33 cellular contexts compared by ENCODE assay signal in genomic region chr7:157757211-157757610, GRCh38.
"Had no signal": no experiment of that assay in that cellular context is flagged by ENCODE, and none has a peak within 500 bp of the region (broad histone marks: within the 10 kb centered on the region; RNA-seq: fewer than 3 reads in every experiment).

No MANE protein-coding gene starts in this region.

- H3K4me3 ChIP-seq: body of pancreas, breast epithelium had no signal

- H3K9ac ChIP-seq: KMS-11 had no signal

- H3K4me1 ChIP-seq: body of pancreas, breast epithelium had no signal

- FAIRE-seq: astrocyte had no signal

- H3K9me3 ChIP-seq: body of pancreas had no signal

- H3K9me3 Mint-ChIP-seq: activated B cell treated with CpG ODN at 0.5 μM for 24 hours; activated CD8-positive, alpha-beta T cell treated with anti-CD3 and anti-CD28 coated beads for 36 hours; activated naive CD4-positive, alpha-beta T cell treated with anti-CD3 and anti-CD28 coated beads, Interleukin-2, amount 50 U/mL, for 24 hours; activated naive CD8-positive, alpha-beta T cell treated with anti-CD3 and anti-CD28 coated beads, Interleukin-2, amount 10 ng/mL, durations not matched to agents 7 days and 5 days; activated T-helper 17 cell treated with anti-CD3 and anti-CD28 coated beads, Interleukin-2, amount 50 U/mL, for 72 hours had no signal

- H3K36me3 ChIP-seq: breast epithelium had no signal

- H3K36me3 Mint-ChIP-seq: activated naive CD4-positive, alpha-beta T cell treated with anti-CD3 and anti-CD28 coated beads, Interleukin-2, amount 50 U/mL, for 24 hours; activated naive CD8-positive, alpha-beta T cell treated with anti-CD3 and anti-CD28 coated beads, Interleukin-2, amount 10 ng/mL, durations not matched to agents 7 days and 5 days had no signal

- H3K27me3 Mint-ChIP-seq: activated B cell treated with CpG ODN at 0.5 μM for 24 hours; activated naive CD4-positive, alpha-beta T cell treated with anti-CD3 and anti-CD28 coated beads, Interleukin-2, amount 50 U/mL, for 24 hours had no signal

- H3K27ac Mint-ChIP-seq: activated B cell treated with CpG ODN at 0.5 μM for 24 hours; activated CD8-positive, alpha-beta T cell treated with anti-CD3 and anti-CD28 coated beads for 36 hours; activated naive CD4-positive, alpha-beta T cell treated with anti-CD3 and anti-CD28 coated beads, Interleukin-2, amount 50 U/mL, for 24 hours; activated naive CD8-positive, alpha-beta T cell treated with anti-CD3 and anti-CD28 coated beads, Interleukin-2, amount 10 ng/mL, durations not matched to agents 7 days and 5 days; activated T-helper 17 cell treated with anti-CD3 and anti-CD28 coated beads, Interleukin-2, amount 50 U/mL, for 72 hours had no signal

- DNase-seq: activated B cell treated with CpG ODN at 0.5 μM for 24 hours; activated CD4-positive, alpha-beta T cell treated with anti-CD3 and anti-CD28 coated beads for 4 hours; activated CD4-positive, CD25-positive, alpha-beta regulatory T cell treated with anti-CD3 and anti-CD28 coated beads, Interleukin-2, amount 50 U/mL, for 72 hours; activated CD8-positive, alpha-beta T cell treated with anti-CD3 and anti-CD28 coated beads for 36 hours; activated effector memory CD4-positive, alpha-beta T cell treated with anti-CD3 and anti-CD28 coated beads, Interleukin-2, amount 50 U/mL, for 16 hours; activated naive CD4-positive, alpha-beta T cell; activated naive CD8-positive, alpha-beta T cell treated with anti-CD3 and anti-CD28 coated beads, Interleukin-2, amount 10 ng/mL, durations not matched to agents 7 days and 5 days; activated T-cell treated with anti-CD3 and anti-CD28 coated beads for 4 hours; activated T-cell treated with anti-CD3 and anti-CD28 coated beads, Interleukin-2, amount 50 U/mL, for 48 hours; amygdala; MM.1S; MV-4-11; NCI-H1092; NCI-H1436 treated with DMSO at 0.1 percent for 48 hours; NCI-H1694 treated with DMSO at 0.1 percent for 48 hours; NCI-H2029; NCI-H345; NCI-H524 treated with DMSO at 0.1 percent for 48 hours; RPMI8226; SIG-M5; SW 1271; T-helper 1 cell; T-helper 2 cell; T-helper 9 cell had no signal

- H3K27me3 ChIP-seq: body of pancreas, breast epithelium had no signal

- H3K27ac ChIP-seq: body of pancreas, breast epithelium, KMS-11, VCaP had no signal

- H3K4me2 ChIP-seq: KMS-11 had no signal

- H3K4me1 Mint-ChIP-seq: activated B cell treated with CpG ODN at 0.5 μM for 24 hours had no signal

- H3K4me3 Mint-ChIP-seq: activated B cell treated with CpG ODN at 0.5 μM for 24 hours; activated CD8-positive, alpha-beta T cell treated with anti-CD3 and anti-CD28 coated beads for 36 hours; activated naive CD4-positive, alpha-beta T cell treated with anti-CD3 and anti-CD28 coated beads, Interleukin-2, amount 50 U/mL, for 24 hours; activated naive CD8-positive, alpha-beta T cell treated with anti-CD3 and anti-CD28 coated beads, Interleukin-2, amount 10 ng/mL, durations not matched to agents 7 days and 5 days; activated T-helper 17 cell treated with anti-CD3 and anti-CD28 coated beads, Interleukin-2, amount 50 U/mL, for 72 hours had no signal

- ATAC-seq: activated CD8-positive, alpha-beta T cell treated with anti-CD3 and anti-CD28 coated beads for 36 hours; activated T-helper 17 cell treated with anti-CD3 and anti-CD28 coated beads, Interleukin-2, amount 50 U/mL, for 72 hours; body of pancreas; Panc1; SK-N-SH treated with all-trans-retinoic acid at 6 μM for 48 hours had no signal
